21 cellular contexts compared by ENCODE assay signal in genomic region chr15:86193716-86194408, GRCh38.
DNase-seq lines count a peak whose midpoint lies in the region; ATAC-seq and TF ChIP-seq lines count a peak whose summit lies in the region.
"Had no signal": no experiment of that assay in that cellular context is flagged by ENCODE, and none has a peak within 500 bp of the region (broad histone marks: within the 10 kb centered on the region; RNA-seq: fewer than 3 reads in every experiment).

No MANE protein-coding gene starts in this region.

- no peak overlapping the region for H3K4ac ChIP-seq in mesenchymal stem cell (ENCODE audit: low read depth in 1 of 2, low read length in 2 of 2)

- no peak overlapping the region for H3K14ac ChIP-seq in mesenchymal stem cell (ENCODE audit: low read length in 2 of 2)

- H2AK5ac ChIP-seq in mesenchymal stem cell (ENCODE audit: low read length, severe bottlenecking): no peak overlapping the region

- H3K4me3 ChIP-seq in AG10803 (ENCODE audit: low read length) (peak overlapping the region; percentile 1), SK-N-SH (ENCODE audit: low read depth in 2 of 2, low read length in 1 of 2) (peak overlapping the region; percentile 38 to 50; a peak in 3 of 4 replicates), mesenchymal stem cell (ENCODE audit: insufficient read depth in 1 of 2, low read depth in 1 of 2, low read length in 2 of 2) (peak overlapping the region in 1 of 2 experiments; percentile 70), skeletal muscle tissue (ENCODE audit: low read length in 3 of 3) (peak overlapping the region in 2 of 3 donors; percentile 4 to 19), WERI-Rb-1 (ENCODE audit: low read depth, low read length) (no peak overlapping the region)

- H3K36me3 Mint-ChIP-seq in activated CD8-positive, alpha-beta memory T cell treated with anti-CD3 and anti-CD28 coated beads, Interleukin-2, amount 10 ng/mL, durations not matched to agents 7 days and 5 days: no peaks in the 10 kb centered on the region
- H3K36me3 Mint-ChIP-seq: CD4-positive, CD25-positive, alpha-beta regulatory T cell had no signal

- CTCF ChIA-PET in SK-N-SH (lab: Yijun Ruan, JAX): no interaction called here
- CTCF ChIA-PET in activated CD8-positive, alpha-beta memory T cell treated with anti-CD3 and anti-CD28 coated beads, Interleukin-2, amount 10 ng/mL, durations not matched to agents 7 days and 5 days (lab: Charles Lee): no interaction called here

- no peak for TF ChIP-seq RAD21 in SK-N-SH (IDR thresholded peaks at IDR 0.05; ENCODE audit: low read length)

- H3K4me3 Mint-ChIP-seq in activated CD8-positive, alpha-beta memory T cell treated with anti-CD3 and anti-CD28 coated beads, Interleukin-2, amount 10 ng/mL, durations not matched to agents 7 days and 5 days: no peak overlapping the region
- H3K4me3 Mint-ChIP-seq: CD4-positive, CD25-positive, alpha-beta regulatory T cell had no signal

- H3K27ac ChIP-seq in SK-N-SH (ENCODE audit: low read depth in 2 of 2, low read length in 1 of 2) (peak overlapping the region; percentile 43 to 64), mesenchymal stem cell (ENCODE audit: low read length, poor library complexity, severe bottlenecking) (no peak overlapping the region), skeletal muscle tissue (ENCODE audit: low read depth, low read length) (no peak overlapping the region), WERI-Rb-1 (no peak overlapping the region)

- no peak for TF ChIP-seq EP300 in SK-N-SH (IDR thresholded peaks at IDR 0.05; ENCODE audit: borderline replicate concordance in 1 of 2, low read depth in 1 of 2, low read length in 1 of 2)

- H4K8ac ChIP-seq in mesenchymal stem cell (ENCODE audit: low read length): no peak overlapping the region

- no peaks in the 10 kb centered on the region for H3K36me3 ChIP-seq in SK-N-SH (replicated peaks in 1 of 2; ENCODE audit: control insufficient read depth in 1 of 2, insufficient read depth in 2 of 2, low read length in 1 of 2)
- H3K36me3 ChIP-seq in mesenchymal stem cell (ENCODE audit: control insufficient read depth in 1 of 2, insufficient read depth in 2 of 2, low read depth in 1 of 2, low read length in 2 of 2): no peaks in the 10 kb centered on the region
- H3K36me3 ChIP-seq in skeletal muscle tissue (ENCODE audit: control insufficient read depth in 3 of 3, insufficient read depth in 3 of 3, low read length in 3 of 3): no peaks in the 10 kb centered on the region
- no peaks in the 10 kb centered on the region for H3K36me3 ChIP-seq in WERI-Rb-1
- H3K36me3 ChIP-seq: BE2C had no signal

- 9% methylated on average over 12 of the region's 12 CpGs for WGBS in SK-N-SH (ENCODE audit: low lambda C conversion rate)
- 48% methylated on average over 10 of the region's 12 CpGs for WGBS in mesenchymal stem cell

- no peaks in the 10 kb centered on the region for H3K27me3 Mint-ChIP-seq in activated CD8-positive, alpha-beta memory T cell treated with anti-CD3 and anti-CD28 coated beads, Interleukin-2, amount 10 ng/mL, durations not matched to agents 7 days and 5 days
- H3K27me3 Mint-ChIP-seq: CD4-positive, CD25-positive, alpha-beta regulatory T cell had no signal

- H4K91ac ChIP-seq in mesenchymal stem cell (ENCODE audit: low read length): no peak overlapping the region

- no peak overlapping the region for H2BK15ac ChIP-seq in mesenchymal stem cell (ENCODE audit: low read depth, poor library complexity, severe bottlenecking)

- H2BK12ac ChIP-seq in mesenchymal stem cell (ENCODE audit: low read length in 2 of 2): no peak overlapping the region

- H3K4me1 Mint-ChIP-seq in activated CD8-positive, alpha-beta memory T cell treated with anti-CD3 and anti-CD28 coated beads, Interleukin-2, amount 10 ng/mL, durations not matched to agents 7 days and 5 days: no peaks in the 10 kb centered on the region
- H3K4me1 Mint-ChIP-seq: CD4-positive, CD25-positive, alpha-beta regulatory T cell had no signal

- H3K27me3 ChIP-seq in SK-N-SH (ENCODE audit: insufficient read depth) (no peaks in the 10 kb centered on the region), mesenchymal stem cell (ENCODE audit: control insufficient read depth in 1 of 2, insufficient read depth in 1 of 2, low read length in 2 of 2) (no peaks in the 10 kb centered on the region), skeletal muscle tissue (ENCODE audit: control insufficient read depth in 3 of 3, insufficient read depth in 3 of 3, low read length in 3 of 3) (no peaks in the 10 kb centered on the region), WERI-Rb-1 (ENCODE audit: insufficient read depth, low read depth, severe bottlenecking) (no peaks in the 10 kb centered on the region)
- H3K27me3 ChIP-seq: BE2C had no signal

- H3K79me1 ChIP-seq in mesenchymal stem cell (replicated peaks; ENCODE audit: low read length, poor library complexity, severe bottlenecking): no peaks in the 10 kb centered on the region

- H3K4me1 ChIP-seq in SK-N-SH (ENCODE audit: control insufficient read depth in 1 of 2, insufficient read depth in 2 of 2, low read depth in 1 of 2, low read length in 1 of 2) (peaks cover 0 to 5% of the 10 kb centered on the region in 2 experiments; a peak in 2 of 4 replicates), mesenchymal stem cell (ENCODE audit: control insufficient read depth, insufficient read depth, low read depth, low read length) (no peaks in the 10 kb centered on the region), skeletal muscle tissue (ENCODE audit: control insufficient read depth in 3 of 3, insufficient read depth in 3 of 3, low read length in 3 of 3) (peaks cover 0 to 4% (median 0%) of the 10 kb centered on the region in 3 donors)
- H3K4me1 ChIP-seq: BE2C had no signal

- no peak overlapping the region for H3K18ac ChIP-seq in mesenchymal stem cell (ENCODE audit: low read depth in 1 of 2, low read length in 2 of 2)

- ATAC-seq in activated CD8-positive, alpha-beta memory T cell treated with anti-CD3 and anti-CD28 coated beads, Interleukin-2, amount 10 ng/mL, durations not matched to agents 7 days and 5 days: no peak

- no peaks in the 10 kb centered on the region for H3K9me3 Mint-ChIP-seq in activated CD8-positive, alpha-beta memory T cell treated with anti-CD3 and anti-CD28 coated beads, Interleukin-2, amount 10 ng/mL, durations not matched to agents 7 days and 5 days (ENCODE audit: low read depth)

- H3K23ac ChIP-seq in mesenchymal stem cell (ENCODE audit: low read length in 2 of 2): no peak overlapping the region

- TF ChIP-seq CTCF in AG10803 (conservative IDR thresholded peaks at IDR 0.05; ENCODE audit: low read length) (no peak), SK-N-SH (IDR thresholded peaks at IDR 0.05) (no peak), WERI-Rb-1 (IDR thresholded peaks at IDR 0.05; ENCODE audit: low read depth, low read length) (no peak)

- H3K79me2 ChIP-seq in SK-N-SH (ENCODE audit: insufficient read depth): no peaks in the 10 kb centered on the region

- no peaks in the 10 kb centered on the region for H4K20me1 ChIP-seq in SK-N-SH (ENCODE audit: insufficient read depth)

- H3K27ac Mint-ChIP-seq in activated CD8-positive, alpha-beta memory T cell treated with anti-CD3 and anti-CD28 coated beads, Interleukin-2, amount 10 ng/mL, durations not matched to agents 7 days and 5 days: no peak overlapping the region
- H3K27ac Mint-ChIP-seq: CD4-positive, CD25-positive, alpha-beta regulatory T cell had no signal

- H3K9ac ChIP-seq in SK-N-SH (peak overlapping the region; percentile 46; the same call in 1 of the 2 replicates), mesenchymal stem cell (ENCODE audit: low read length) (peak overlapping the region; percentile 71), skeletal muscle tissue (ENCODE audit: low read depth in 1 of 3, low read length in 3 of 3) (no peak overlapping the region)

- in situ Hi-C loops in KBM-7 (cut with MboI; ENCODE audit: low pct_unique_long_range_greater_than_20kb, low sequenced_read_pairs): no loop called here

- H3K4me2 ChIP-seq in SK-N-SH (peak overlapping the region; percentile 75), mesenchymal stem cell (ENCODE audit: low read length, poor library complexity, severe bottlenecking) (no peak overlapping the region)

- H2BK120ac ChIP-seq in mesenchymal stem cell (ENCODE audit: low read depth, low read length): no peak overlapping the region

- DNase-seq in AG10803 (ENCODE audit: low read depth) (no peak), SK-N-SH (peak; percentile 7), mesenchymal stem cell (no peak), HuH-7 (ENCODE audit: low spot score) (no peak), KBM-7 (no peak), WERI-Rb-1 (no peak)
- DNase-seq in activated CD8-positive, alpha-beta memory T cell treated with anti-CD3 and anti-CD28 coated beads, Interleukin-2, amount 10 ng/mL, durations not matched to agents 7 days and 5 days: no peak
- DNase-seq: 8988T; BE2C; CD4-positive, CD25-positive, alpha-beta regulatory T cell; COR-L47; DMS 273 treated with DMSO at 0.1 percent for 48 hours; DND-41; KG1; NCI-H1417; NCI-H187; NCI-H2107; NCI-H345; NCI-H524 treated with DMSO at 0.1 percent for 48 hours; Right ventricle myocardium superior had no signal

- H3K9me3 ChIP-seq in SK-N-SH: no peaks in the 10 kb centered on the region
- H3K9me3 ChIP-seq in mesenchymal stem cell (ENCODE audit: control insufficient read depth, low read length): no peaks in the 10 kb centered on the region
- no peaks in the 10 kb centered on the region for H3K9me3 ChIP-seq in skeletal muscle tissue (ENCODE audit: control insufficient read depth in 3 of 3, low read length in 3 of 3)
- H3K9me3 ChIP-seq in WERI-Rb-1 (ENCODE audit: severe bottlenecking): no peaks in the 10 kb centered on the region
- H3K9me3 ChIP-seq: BE2C had no signal

- POLR2A ChIA-PET in SK-N-SH (lab: Yijun Ruan, JAX): no interaction called here

- no peaks in the 10 kb centered on the region for H3K9me2 ChIP-seq in SK-N-SH

- H3F3A ChIP-seq in SK-N-SH (replicated peaks; ENCODE audit: insufficient read depth): no peaks in the 10 kb centered on the region

- no peak overlapping the region for H2BK5ac ChIP-seq in mesenchymal stem cell (ENCODE audit: low read depth, low read length, poor library complexity, severe bottlenecking)

- H2AFZ ChIP-seq in SK-N-SH (ENCODE audit: low read depth): peak overlapping the region; percentile 85
- H2AFZ ChIP-seq in mesenchymal stem cell (ENCODE audit: low read depth, low read length): no peak overlapping the region

TF ChIP-seq in SK-N-SH, 30 proteins besides CTCF, POLR2A, EP300 and RAD21 (continues in another document):
- TF ChIP-seq JUND (IDR thresholded peaks at IDR 0.05): 0 out of 2 replicates have a peak, but pooled peaks have one; percentile 8
- 0 out of 2 replicates have a peak, but pooled peaks have one; percentile 13 for TF ChIP-seq NFIC (IDR thresholded peaks at IDR 0.05; ENCODE audit: borderline replicate concordance)
- no peak for TF ChIP-seq SMC3 (IDR thresholded peaks at IDR 0.05; ENCODE audit: low read depth, low read length)
- TF ChIP-seq RCOR1 (IDR thresholded peaks at IDR 0.05; ENCODE audit: low read length): no peak

Comparison
In these comparisons a context has a peak if more than half of its experiments do, and no peak if none do; other contexts are left out.
1. H3K27ac ChIP-seq: peak in SK-N-SH (2 of 2); none in mesenchymal stem cell (single experiment), skeletal muscle tissue (single experiment) and WERI-Rb-1 (single experiment).
2. H3K9ac ChIP-seq: peak in SK-N-SH (single experiment) and mesenchymal stem cell (single experiment); none in skeletal muscle tissue (0 of 3).